Comparison of ENCODE assay signal across 11 cellular contexts in genomic region chr5:159095882-159096554, GRCh38. TPM values are rescaled to one million over a fixed set of nuclear protein-coding genes. Genes with fewer than 3 reads are reported as not detected.
DNase-seq lines count a peak whose midpoint lies in the region; ATAC-seq and TF ChIP-seq lines count a peak whose summit lies in the region.
"Had no signal": no experiment of that assay in that cellular context is flagged by ENCODE, and none has a peak within 500 bp of the region (broad histone marks: within the 10 kb centered on the region; RNA-seq: fewer than 3 reads in every experiment).

No MANE protein-coding gene starts in this region.

- H3K36me3 ChIP-seq in muscle layer of duodenum (ENCODE audit: control insufficient read depth in 1 of 2, insufficient read depth in 2 of 2, low read length in 2 of 2) (no peaks in the 10 kb centered on the region), transverse colon (no peaks in the 10 kb centered on the region)
- H3K36me3 ChIP-seq: pancreas had no signal

- in situ Hi-C loops in transverse colon (cut with MboI; ENCODE audit: low pct_ligation_motif_present in 1 of 4, low pct_unique_long_range_greater_than_20kb in 1 of 4, low sequenced_read_pairs in 3 of 4): no loop called here

- POLR2A ChIA-PET in activated CD4-positive, alpha-beta T cell treated with anti-CD3 and anti-CD28 coated beads for 36 hours (lab: Charles Lee): no interaction called here

- H3K4me1 ChIP-seq in muscle layer of duodenum (ENCODE audit: control insufficient read depth in 1 of 2, insufficient read depth in 2 of 2, low read length in 2 of 2) (peaks cover 0 to 32% of the 10 kb centered on the region in 2 donors), transverse colon (peaks cover 0 to 31% (median 14%) of the 10 kb centered on the region in 4 donors)

- H3K4me3 Mint-ChIP-seq in activated T-cell treated with anti-CD3 and anti-CD28 coated beads, Interleukin-2, amount 50 U/mL, for 4 hours: peak overlapping the region; percentile 21
- peak overlapping the region in 1 of 2 donors; percentile 8 for H3K4me3 Mint-ChIP-seq in activated T-cell treated with anti-CD3 and anti-CD28 coated beads, Interleukin-2, amount 50 U/mL, for 72 hours
- no peak overlapping the region for H3K4me3 Mint-ChIP-seq in activated CD4-positive, alpha-beta T cell treated with anti-CD3 and anti-CD28 coated beads for 36 hours

- H3K27me3 Mint-ChIP-seq in activated T-cell treated with anti-CD3 and anti-CD28 coated beads, Interleukin-2, amount 50 U/mL, for 4 hours (ENCODE audit: low read depth): peaks cover 55% of the 10 kb centered on the region
- H3K27me3 Mint-ChIP-seq in activated T-cell treated with anti-CD3 and anti-CD28 coated beads, Interleukin-2, amount 50 U/mL, for 72 hours (ENCODE audit: low read depth): peaks cover 51% of the 10 kb centered on the region
- peaks cover 34% of the 10 kb centered on the region for H3K27me3 Mint-ChIP-seq in activated CD4-positive, alpha-beta T cell treated with anti-CD3 and anti-CD28 coated beads for 36 hours

- intact Hi-C loops in transverse colon (cut with DNase I; ENCODE audit: low total_unique reads): no loop called here
- intact Hi-C loops in activated CD4-positive, alpha-beta T cell treated with anti-CD3 and anti-CD28 coated beads for 36 hours (cut with DNase I, micrococcal nuclease): no loop called here

- peaks cover 43% of the 10 kb centered on the region for H3K4me1 Mint-ChIP-seq in activated T-cell treated with anti-CD3 and anti-CD28 coated beads, Interleukin-2, amount 50 U/mL, for 4 hours (ENCODE audit: low read depth)
- H3K4me1 Mint-ChIP-seq in activated T-cell treated with anti-CD3 and anti-CD28 coated beads, Interleukin-2, amount 50 U/mL, for 72 hours (ENCODE audit: low read depth): peaks cover 38% of the 10 kb centered on the region
- H3K4me1 Mint-ChIP-seq in activated CD4-positive, alpha-beta T cell treated with anti-CD3 and anti-CD28 coated beads for 36 hours: peaks cover 33% of the 10 kb centered on the region

- H3K9me3 ChIP-seq in muscle layer of duodenum (ENCODE audit: control insufficient read depth in 1 of 2, low read length in 2 of 2): no peaks in the 10 kb centered on the region
- no peaks in the 10 kb centered on the region for H3K9me3 ChIP-seq in transverse colon
- H3K9me3 ChIP-seq: pancreas had no signal

- 45 to 59% methylated on average over 12 to 26 of the region's 27 CpGs for WGBS in transverse colon (ENCODE audit: low coverage in 1 of 2), 2 donors

- H3K27me3 ChIP-seq in muscle layer of duodenum (ENCODE audit: low read depth, low read length): peaks cover 26% of the 10 kb centered on the region
- H3K27me3 ChIP-seq in transverse colon: peaks cover 84% of the 10 kb centered on the region

- CTCF ChIA-PET in activated CD4-positive, alpha-beta T cell treated with anti-CD3 and anti-CD28 coated beads for 36 hours (lab: Charles Lee): interaction anchor here (1.0 kb wide), 1 partner anchor 10 kb away, joined by 4 read pairs; no protein-coding TSS in a partner anchor

- TF ChIP-seq CTCF in choroid plexus epithelial cell (conservative IDR thresholded peaks at IDR 0.05; ENCODE audit: low read depth, low read length) (no peak), transverse colon (IDR thresholded peaks at IDR 0.05) (no peak)

- no peak for TF ChIP-seq EP300 in transverse colon (IDR thresholded peaks at IDR 0.05; ENCODE audit: low read depth)

- no peak for ATAC-seq in activated T-cell treated with anti-CD3 and anti-CD28 coated beads, Interleukin-2, amount 50 U/mL, for 4 hours
- no peak for ATAC-seq in activated T-cell treated with anti-CD3 and anti-CD28 coated beads, Interleukin-2, amount 50 U/mL, for 72 hours (replicated peaks in 1 of 2)
- no peak for ATAC-seq in activated CD4-positive, alpha-beta T cell treated with anti-CD3 and anti-CD28 coated beads for 36 hours
- ATAC-seq in GM19351 (IDR thresholded peaks at IDR 0.05; ENCODE audit: unreplicated experiment): no peak
- ATAC-seq: pancreas had no signal

- no peak overlapping the region for H3K27ac Mint-ChIP-seq in activated T-cell treated with anti-CD3 and anti-CD28 coated beads, Interleukin-2, amount 50 U/mL, for 72 hours
- H3K27ac Mint-ChIP-seq in activated CD4-positive, alpha-beta T cell treated with anti-CD3 and anti-CD28 coated beads for 36 hours: no peak overlapping the region

- H3K27ac ChIP-seq in muscle layer of duodenum (ENCODE audit: low read length): peak overlapping the region; percentile 85
- H3K27ac ChIP-seq in transverse colon: peak overlapping the region; percentile 14 to 69 (median 30)

- DNase-seq in activated T-cell treated with anti-CD3 and anti-CD28 coated beads, Interleukin-2, amount 50 U/mL, for 4 hours: no peak
- DNase-seq in activated T-cell treated with anti-CD3 and anti-CD28 coated beads, Interleukin-2, amount 50 U/mL, for 72 hours: no peak
- DNase-seq in choroid plexus epithelial cell (ENCODE audit: low read depth) (no peak), transverse colon (no peak), medulla oblongata (ENCODE audit: extremely low spot score) (no peak)
- DNase-seq in activated CD4-positive, alpha-beta T cell treated with anti-CD3 and anti-CD28 coated beads for 36 hours: no peak
- DNase-seq: GF-D8, NCI-H1048 had no signal

- H3K4me3 ChIP-seq in choroid plexus epithelial cell (ENCODE audit: low read depth, low read length): peak overlapping the region; percentile 83
- peak overlapping the region; percentile 66 to 77 for H3K4me3 ChIP-seq in muscle layer of duodenum (ENCODE audit: low read depth in 1 of 2, low read length in 2 of 2)
- H3K4me3 ChIP-seq in transverse colon: peak overlapping the region in 1 of 4 donors; percentile 48

- no peaks in the 10 kb centered on the region for H3K9me3 Mint-ChIP-seq in activated T-cell treated with anti-CD3 and anti-CD28 coated beads, Interleukin-2, amount 50 U/mL, for 4 hours
- no peaks in the 10 kb centered on the region for H3K9me3 Mint-ChIP-seq in activated T-cell treated with anti-CD3 and anti-CD28 coated beads, Interleukin-2, amount 50 U/mL, for 72 hours
- no peaks in the 10 kb centered on the region for H3K9me3 Mint-ChIP-seq in activated CD4-positive, alpha-beta T cell treated with anti-CD3 and anti-CD28 coated beads for 36 hours (ENCODE audit: low read depth)

- H3K36me3 Mint-ChIP-seq in activated T-cell treated with anti-CD3 and anti-CD28 coated beads, Interleukin-2, amount 50 U/mL, for 4 hours (ENCODE audit: insufficient read depth): no peaks in the 10 kb centered on the region
- H3K36me3 Mint-ChIP-seq in activated T-cell treated with anti-CD3 and anti-CD28 coated beads, Interleukin-2, amount 50 U/mL, for 72 hours (ENCODE audit: insufficient read depth in 2 of 2): no peaks in the 10 kb centered on the region
- H3K36me3 Mint-ChIP-seq in activated CD4-positive, alpha-beta T cell treated with anti-CD3 and anti-CD28 coated beads for 36 hours (ENCODE audit: low read depth): no peaks in the 10 kb centered on the region

- no peak for TF ChIP-seq POLR2A in transverse colon (IDR thresholded peaks at IDR 0.05)

RNA-seq across cellular contexts. Expression of gene EBF1, which starts 3.7 kb away (rescaled TPM):
- under 1 TPM; 0.20 to 0.92 (median 0.37) TPM for total RNA-seq in activated T-cell treated with anti-CD3 and anti-CD28 coated beads, Interleukin-2, amount 50 U/mL, for 4 hours
- 1 to 10 TPM; 1.3 to 1.4 TPM for total RNA-seq in activated T-cell treated with anti-CD3 and anti-CD28 coated beads, Interleukin-2, amount 50 U/mL, for 72 hours
- 10 to 100 TPM in 2 of 4 donors, 1 to 10 TPM in 2; 5.3 to 23.6 (median 10.1) TPM for total RNA-seq in transverse colon
- under 1 TPM in 1 of 2 experiments, not detected in 1; 0.12 TPM for total RNA-seq in activated CD4-positive, alpha-beta T cell treated with anti-CD3 and anti-CD28 coated beads for 36 hours
